In genomic region chr11:29713831-29714320, GRCh38 we compare ENCODE assay signal across 19 cellular contexts.
A peak's percentile ranks its signal among the peaks of the same experiment; 100 is the strongest.
DNase-seq lines count a peak whose midpoint lies in the region; ATAC-seq and TF ChIP-seq lines count a peak whose summit lies in the region.
"Had no signal": no experiment of that assay in that cellular context is flagged by ENCODE, and none has a peak within 500 bp of the region (broad histone marks: within the 10 kb centered on the region; RNA-seq: fewer than 3 reads in every experiment).

No MANE protein-coding gene starts in this region.

- H3K4me2 ChIP-seq in PC-9 (peak overlapping the region; percentile 38), neural progenitor cell (no peak overlapping the region)
- H3K4me2 ChIP-seq: A549; BLaER1 treated with 17β-estradiol and CSF1 and Interleukin-3, amounts not matched to agents 10 nM and 100 nM had no signal

- H3K27ac ChIP-seq in PC-9, result no peak overlapping the region
- H3K27ac ChIP-seq in neural progenitor cell, result no peak overlapping the region
- H3K27ac ChIP-seq: 22Rv1; A549; BLaER1 treated with 17β-estradiol and CSF1 and Interleukin-3, amounts not matched to agents 10 nM and 100 nM; C4-2B had no signal

- CTCF ChIA-PET in PC-9 (lab: Charles Lee), result no interaction called here

- no peak overlapping the region for H3K27ac Mint-ChIP-seq in neural progenitor cell
- H3K27ac Mint-ChIP-seq: B cell; CD4-positive, alpha-beta T cell; CD8-positive, alpha-beta T cell had no signal

- H3K4me3 ChIP-seq in Jurkat, Clone E6-1 (ENCODE audit: low read length), result no peak overlapping the region
- H3K4me3 ChIP-seq in PC-9 (no peak overlapping the region), neural progenitor cell (no peak overlapping the region)
- H3K4me3 ChIP-seq: A549; BLaER1 treated with 17β-estradiol and CSF1 and Interleukin-3, amounts not matched to agents 10 nM and 100 nM had no signal

- no peak overlapping the region; the same call in 1 of the 2 replicates for H2AFZ ChIP-seq in PC-9
- H2AFZ ChIP-seq in neural progenitor cell (replicated peaks), result no peak overlapping the region

- H3K9me2 ChIP-seq in PC-9 (ENCODE audit: insufficient read depth), result no peaks in the 10 kb centered on the region

- H3K9me3 ChIP-seq in PC-9 (ENCODE audit: insufficient read depth, low read depth) (no peaks in the 10 kb centered on the region), neural progenitor cell (ENCODE audit: low read depth) (no peaks in the 10 kb centered on the region)
- H3K9me3 ChIP-seq: A549, Caco-2 had no signal

- H3K4me1 Mint-ChIP-seq in neural progenitor cell, result peaks cover 3% of the 10 kb centered on the region
- H3K4me1 Mint-ChIP-seq: B cell had no signal

- H3K9me3 Mint-ChIP-seq in neural progenitor cell, result no peaks in the 10 kb centered on the region

- TF ChIP-seq CTCF in PC-9 (conservative IDR thresholded peaks at IDR 0.05), result no peak
- TF ChIP-seq CTCF in neural progenitor cell (IDR thresholded peaks at IDR 0.05), result no peak

- no peaks in the 10 kb centered on the region for H3K4me1 ChIP-seq in PC-9 (replicated peaks; ENCODE audit: insufficient read depth)
- peaks cover 4% of the 10 kb centered on the region for H3K4me1 ChIP-seq in neural progenitor cell
- H3K4me1 ChIP-seq: A549, Caco-2 had no signal

- no peaks in the 10 kb centered on the region for H3K27me3 Mint-ChIP-seq in neural progenitor cell (ENCODE audit: insufficient read depth, low read depth)
- H3K27me3 Mint-ChIP-seq: B cell; CD4-positive, alpha-beta T cell had no signal

- H3K4me3 Mint-ChIP-seq in neural progenitor cell, result no peak overlapping the region
- H3K4me3 Mint-ChIP-seq: B cell; CD4-positive, alpha-beta T cell; CD8-positive, alpha-beta T cell had no signal

- no peaks in the 10 kb centered on the region for H3K79me2 ChIP-seq in PC-9 (ENCODE audit: low read depth)
- no peaks in the 10 kb centered on the region for H3K79me2 ChIP-seq in neural progenitor cell (ENCODE audit: low read depth)

- H4K20me1 ChIP-seq in PC-9 (ENCODE audit: insufficient read depth) (no peaks in the 10 kb centered on the region), neural progenitor cell (ENCODE audit: low read depth) (no peaks in the 10 kb centered on the region)
- H4K20me1 ChIP-seq: BLaER1 treated with 17β-estradiol and CSF1 and Interleukin-3, amounts not matched to agents 10 nM and 100 nM had no signal

- peak; percentile 5 for DNase-seq in DMS53 (lab: John Stamatoyannopoulos, UW)
- no peak for DNase-seq in DMS53 treated with DMSO at 0.1 percent for 48 hours (lab: John Stamatoyannopoulos, UW; ENCODE audit: unreplicated experiment)
- DNase-seq in Jurkat, Clone E6-1 (ENCODE audit: low read depth, low spot score), result peak; percentile 8
- no peak for DNase-seq in PC-9
- peak; percentile 4 for DNase-seq in neural progenitor cell (ENCODE audit: low spot score)
- DNase-seq: AML-193; Caco-2; Calu3; CD4-positive, alpha-beta T cell; CD8-positive, alpha-beta T cell; DMS79 treated with DMSO at 0.1 percent for 48 hours; GF-D8 had no signal

- H3F3A ChIP-seq in PC-9 (ENCODE audit: insufficient read depth, low read depth) (no peaks in the 10 kb centered on the region), neural progenitor cell (ENCODE audit: low read depth) (no peaks in the 10 kb centered on the region)

- intact Hi-C loops in PC-9 (cut with micrococcal nuclease; ENCODE audit: unreplicated experiment), result no loop called here

- no TSS peak for BruUV-seq in PC-9 (replicated peaks; lab: Mats Ljungman, UMichigan)

- POLR2A ChIA-PET in PC-9 (lab: Charles Lee; ENCODE audit: unreplicated experiment), result no interaction called here

- H3K36me3 ChIP-seq in PC-9 (ENCODE audit: low read depth) (no peaks in the 10 kb centered on the region), neural progenitor cell (no peaks in the 10 kb centered on the region)
- H3K36me3 ChIP-seq: BLaER1 treated with 17β-estradiol and CSF1 and Interleukin-3, amounts not matched to agents 10 nM and 100 nM had no signal

- H3K9ac ChIP-seq in neural progenitor cell, result no peak overlapping the region
- H3K9ac ChIP-seq: BLaER1 treated with 17β-estradiol and CSF1 and Interleukin-3, amounts not matched to agents 10 nM and 100 nM had no signal

- H3K27me3 ChIP-seq in PC-9 (ENCODE audit: insufficient read depth, low read depth) (no peaks in the 10 kb centered on the region), neural progenitor cell (no peaks in the 10 kb centered on the region)
- H3K27me3 ChIP-seq: BLaER1 treated with 17β-estradiol and CSF1 and Interleukin-3, amounts not matched to agents 10 nM and 100 nM had no signal

- no peaks in the 10 kb centered on the region for H3K36me3 Mint-ChIP-seq in neural progenitor cell
- H3K36me3 Mint-ChIP-seq: CD8-positive, alpha-beta T cell had no signal

- ATAC-seq in GM19397 (IDR thresholded peaks at IDR 0.05; ENCODE audit: unreplicated experiment) (no peak), HG02938 (IDR thresholded peaks at IDR 0.05; ENCODE audit: unreplicated experiment) (no peak)
- ATAC-seq: A549; CD8-positive, alpha-beta T cell had no signal

Comparison
In these comparisons a context has a peak if more than half of its experiments do, and no peak if none do; other contexts are left out.
1. DNase-seq: peak in DMS53 (single experiment), Jurkat, Clone E6-1 (single experiment) and neural progenitor cell (single experiment); none in DMS53 treated with DMSO at 0.1 percent for 48 hours (single experiment) and PC-9 (0 of 2).